8 cellular contexts compared by ENCODE assay signal in genomic region chr17:42997390-42997983, GRCh38. TPM values are rescaled to one million over a fixed set of nuclear protein-coding genes. Genes with fewer than 3 reads are reported as not detected.
DNase-seq lines count a peak whose midpoint lies in the region; FAIRE-seq and TF ChIP-seq lines count a peak whose summit lies in the region.

No MANE protein-coding gene starts in this region.

- DNase-seq in DMS 273 (lab: John Stamatoyannopoulos, UW; ENCODE audit: unreplicated experiment) = peak; percentile 55
- no peak for DNase-seq in DMS 273 treated with DMSO at 0.1 percent for 48 hours (lab: John Stamatoyannopoulos, UW)
- DNase-seq in SK-N-MC (ENCODE audit: low read depth, low spot score) = no peak
- DNase-seq in fibroblast of the aortic adventitia (ENCODE audit: low read depth) = no peak
- DNase-seq in NCI-H1930 (lab: John Stamatoyannopoulos, UW) = no peak
- no peak for DNase-seq in kidney glomerular epithelial cell (lab: John Stamatoyannopoulos, UW)
- DNase-seq in RCC 7860 (ENCODE audit: low spot score) = no peak

- H3K9me3 ChIP-seq in SK-N-MC (ENCODE audit: low read depth, low read length) (no peaks in the 10 kb centered on the region), skeletal muscle tissue (ENCODE audit: control insufficient read depth in 3 of 3, low read length in 3 of 3) (no peaks in the 10 kb centered on the region)

- FAIRE-seq in RCC 7860 (lab: Jason Lieb, UNC) = no peak

- H3K27me3 ChIP-seq in skeletal muscle tissue (ENCODE audit: control insufficient read depth in 3 of 3, insufficient read depth in 3 of 3, low read length in 3 of 3) = no peaks in the 10 kb centered on the region

- H3K36me3 ChIP-seq in SK-N-MC (ENCODE audit: insufficient read depth, low read length) (peaks cover 40% of the 10 kb centered on the region), skeletal muscle tissue (ENCODE audit: control insufficient read depth in 3 of 3, insufficient read depth in 3 of 3, low read length in 3 of 3) (peaks cover 30 to 35% (median 33%) of the 10 kb centered on the region in 3 donors)

- no peak for TF ChIP-seq CTCF in fibroblast of the aortic adventitia (IDR thresholded peaks at IDR 0.05; ENCODE audit: insufficient read depth, low read length)

- H3K27ac ChIP-seq in SK-N-MC (peak overlapping the region; percentile 69), skeletal muscle tissue (ENCODE audit: low read depth, low read length) (peak overlapping the region; percentile 87)

- peaks cover 9 to 18% (median 12%) of the 10 kb centered on the region in 3 donors for H3K4me1 ChIP-seq in skeletal muscle tissue (ENCODE audit: control insufficient read depth in 3 of 3, insufficient read depth in 3 of 3, low read length in 3 of 3)

- H3K9ac ChIP-seq in SK-N-MC (ENCODE audit: insufficient read length) = peak overlapping the region; percentile 78
- H3K9ac ChIP-seq in skeletal muscle tissue (ENCODE audit: low read depth in 1 of 3, low read length in 3 of 3) = peak overlapping the region; percentile 52 to 74 (median 72)

- H3K4me3 ChIP-seq in SK-N-MC = peak overlapping the region; percentile 79
- peak overlapping the region; percentile 38 for H3K4me3 ChIP-seq in fibroblast of the aortic adventitia (ENCODE audit: low read depth, low read length)
- peak overlapping the region; percentile 49 to 90 (median 52) for H3K4me3 ChIP-seq in skeletal muscle tissue (ENCODE audit: low read length in 3 of 3)

RNA-seq across cellular contexts. Expression of gene RPL27, which starts 0.7 kb away (rescaled TPM):
- 336 and 1,876 TPM in 2 replicates for total RNA-seq in fibroblast of the aortic adventitia (ENCODE audit: low replicate concordance)
- 1,695 TPM for total RNA-seq in skeletal muscle tissue

RNA-seq across cellular contexts. Expression of gene IFI35, which starts 9.1 kb away (rescaled TPM):
- 34.7 and 43.0 TPM in 2 replicates for total RNA-seq in fibroblast of the aortic adventitia (ENCODE audit: low replicate concordance)
- total RNA-seq in skeletal muscle tissue = 11.5 TPM

RNA-seq across cellular contexts. Expression of gene RUNDC1, which starts 17.1 kb away (rescaled TPM):
- total RNA-seq in fibroblast of the aortic adventitia (ENCODE audit: low replicate concordance) (7.7 and 12.1 TPM in 2 replicates), skeletal muscle tissue (6.8 TPM)

RNA-seq across cellular contexts. Expression of gene PTGES3L, which starts 17.6 kb away (rescaled TPM):
- total RNA-seq in fibroblast of the aortic adventitia (ENCODE audit: low replicate concordance) (0.18 and 0.65 TPM in 2 replicates), skeletal muscle tissue (28.2 TPM)

RNA-seq across cellular contexts. Expression of gene VAT1, which starts 24.7 kb away (rescaled TPM):
- total RNA-seq in fibroblast of the aortic adventitia (ENCODE audit: low replicate concordance) (435 and 461 TPM in 2 replicates), skeletal muscle tissue (40.2 TPM)
